Comparison of ENCODE assay signal across 8 cellular contexts in genomic region chr12:14960548-14961465, GRCh38. TPM values are rescaled to one million over a fixed set of nuclear protein-coding genes. Genes with fewer than 3 reads are reported as not detected.
DNase-seq lines count a peak whose midpoint lies in the region; ATAC-seq and TF ChIP-seq lines count a peak whose summit lies in the region.

No MANE protein-coding gene starts in this region.

- H3K4me3 ChIP-seq in PC-9 (peak overlapping the region; percentile 54), brain microvascular endothelial cell (ENCODE audit: low read depth, low read length) (peak overlapping the region; percentile 48), vagina (peak overlapping the region; percentile 14 to 44)

- TF ChIP-seq CTCF in PC-9 (conservative IDR thresholded peaks at IDR 0.05), result no peak
- TF ChIP-seq CTCF in brain microvascular endothelial cell (IDR thresholded peaks at IDR 0.05; ENCODE audit: low read depth, low read length, missing control alignments), result no peak
- TF ChIP-seq CTCF in vagina (IDR thresholded peaks at IDR 0.05), result no peak

- POLR2A ChIA-PET in PC-9 (lab: Charles Lee; ENCODE audit: unreplicated experiment), result interaction anchor here (0.6 kb wide), 1 partner anchor 29 kb away, joined by 3 read pairs; no protein-coding TSS in a partner anchor
- POLR2A ChIA-PET in HEK293T (lab: Yijun Ruan, JAX), result no interaction called here

- CTCF ChIA-PET in activated CD8-positive, alpha-beta memory T cell treated with anti-CD3 and anti-CD28 coated beads, Interleukin-2, amount 10 ng/mL, durations not matched to agents 7 days and 5 days (lab: Charles Lee), result interaction anchor here (1.0 to 2.1 kb wide), 5 partner anchors 10 to 186 kb away, joined by 3 to 11 read pairs (median 5); partner anchors contain the start of gene PDE6H
- CTCF ChIA-PET in PC-9 (lab: Charles Lee) (no interaction called here), HEK293T (lab: Yijun Ruan, JAX) (no interaction called here)

- H3K9me3 ChIP-seq in PC-9 (ENCODE audit: insufficient read depth, low read depth) (no peaks in the 10 kb centered on the region), vagina (no peaks in the 10 kb centered on the region)

- H3K36me3 Mint-ChIP-seq in activated CD8-positive, alpha-beta memory T cell treated with anti-CD3 and anti-CD28 coated beads, Interleukin-2, amount 10 ng/mL, durations not matched to agents 7 days and 5 days, result peaks cover 57% of the 10 kb centered on the region

- DNase-seq in activated CD8-positive, alpha-beta memory T cell treated with anti-CD3 and anti-CD28 coated beads, Interleukin-2, amount 10 ng/mL, durations not matched to agents 7 days and 5 days, result peak; percentile 64
- DNase-seq in activated CD8-positive, alpha-beta memory T cell treated with anti-CD3 and anti-CD28 coated beads for 24 hours, result no peak
- DNase-seq in PC-9 (peak; percentile 84 to 85), brain microvascular endothelial cell (no peak), lung microvascular endothelial cell (ENCODE audit: low read depth in 2 of 2) (peak; percentile 58 to 74), vagina (ENCODE audit: extremely low spot score in 2 of 2) (no peak), HEK293T (ENCODE audit: extremely low spot score) (no peak)

- peak; percentile 49 for ATAC-seq in activated CD8-positive, alpha-beta memory T cell treated with anti-CD3 and anti-CD28 coated beads, Interleukin-2, amount 10 ng/mL, durations not matched to agents 7 days and 5 days
- peak; percentile 34 for ATAC-seq in HG02981 (IDR thresholded peaks at IDR 0.05; ENCODE audit: unreplicated experiment)

- no peaks in the 10 kb centered on the region for H3K9me2 ChIP-seq in PC-9 (ENCODE audit: insufficient read depth)

- H3K27me3 Mint-ChIP-seq in activated CD8-positive, alpha-beta memory T cell treated with anti-CD3 and anti-CD28 coated beads, Interleukin-2, amount 10 ng/mL, durations not matched to agents 7 days and 5 days, result no peaks in the 10 kb centered on the region

- H3K27ac ChIP-seq in PC-9, result peak overlapping the region; percentile 83
- peak overlapping the region; percentile 69 for H3K27ac ChIP-seq in brain microvascular endothelial cell
- peak overlapping the region; percentile 62 for H3K27ac ChIP-seq in vagina

- H3K36me3 ChIP-seq in PC-9 (ENCODE audit: low read depth) (0 out of 2 replicates have a peak, but pooled peaks cover 5% of the 10 kb centered on the region), brain microvascular endothelial cell (replicated peaks) (no peaks in the 10 kb centered on the region), vagina (no peaks in the 10 kb centered on the region)

- H3K79me2 ChIP-seq in PC-9 (ENCODE audit: low read depth), result peaks cover 47% of the 10 kb centered on the region

- peak overlapping the region; percentile 71 for H2AFZ ChIP-seq in PC-9

- TSS peak; percentile 40 for BruUV-seq in PC-9 (replicated peaks; lab: Mats Ljungman, UMichigan)

- peaks cover 52% of the 10 kb centered on the region for H3K4me1 Mint-ChIP-seq in activated CD8-positive, alpha-beta memory T cell treated with anti-CD3 and anti-CD28 coated beads, Interleukin-2, amount 10 ng/mL, durations not matched to agents 7 days and 5 days

- H3K4me2 ChIP-seq in PC-9, result peak overlapping the region; percentile 81

- in situ Hi-C loops in brain microvascular endothelial cell (cut with HindIII; ENCODE audit: low pct_ligation_motif_present, low sequenced_read_pairs), result no loop called here

- no peaks in the 10 kb centered on the region for H3K9me3 Mint-ChIP-seq in activated CD8-positive, alpha-beta memory T cell treated with anti-CD3 and anti-CD28 coated beads, Interleukin-2, amount 10 ng/mL, durations not matched to agents 7 days and 5 days (ENCODE audit: low read depth)

- H4K20me1 ChIP-seq in PC-9 (ENCODE audit: insufficient read depth), result no peaks in the 10 kb centered on the region

- H3K4me1 ChIP-seq in PC-9 (replicated peaks; ENCODE audit: insufficient read depth) (peaks cover 53% of the 10 kb centered on the region), vagina (peaks cover 44% of the 10 kb centered on the region)

- H3K27me3 ChIP-seq in PC-9 (ENCODE audit: insufficient read depth, low read depth) (no peaks in the 10 kb centered on the region), brain microvascular endothelial cell (replicated peaks) (no peaks in the 10 kb centered on the region), vagina (no peaks in the 10 kb centered on the region)

- H3F3A ChIP-seq in PC-9 (ENCODE audit: insufficient read depth, low read depth), result peaks cover 29% of the 10 kb centered on the region

- H3K27ac Mint-ChIP-seq in activated CD8-positive, alpha-beta memory T cell treated with anti-CD3 and anti-CD28 coated beads, Interleukin-2, amount 10 ng/mL, durations not matched to agents 7 days and 5 days, result peak overlapping the region; percentile 100

- no peak for TF ChIP-seq POLR2A in vagina (IDR thresholded peaks at IDR 0.05)

- H3K4me3 Mint-ChIP-seq in activated CD8-positive, alpha-beta memory T cell treated with anti-CD3 and anti-CD28 coated beads, Interleukin-2, amount 10 ng/mL, durations not matched to agents 7 days and 5 days, result peak overlapping the region; percentile 99

- intact Hi-C loops in PC-9 (cut with micrococcal nuclease; ENCODE audit: unreplicated experiment) (loop anchor here (1.0 to 2.0 kb wide), 4 partner anchors 9 to 186 kb away; a partner anchor contains a TSS), vagina (cut with DNase I) (no loop called here)

TF ChIP-seq in HEK293T, 16 proteins besides CTCF, POLR2A, EP300 and RAD21:
- TF ChIP-seq FOXM1 (IDR thresholded peaks at IDR 0.05; ENCODE audit: borderline replicate concordance) (no peak), FOXA1 (IDR thresholded peaks at IDR 0.05) (no peak), TARDBP (IDR thresholded peaks at IDR 0.05) (no peak), ARNT (IDR thresholded peaks at IDR 0.05) (no peak), L3MBTL2 (conservative IDR thresholded peaks at IDR 0.05) (no peak), FOXK2 (IDR thresholded peaks at IDR 0.05) (no peak), PKNOX1 (IDR thresholded peaks at IDR 0.05) (no peak), BHLHE40 (IDR thresholded peaks at IDR 0.05; ENCODE audit: borderline replicate concordance) (no peak), SP1 (IDR thresholded peaks at IDR 0.05) (no peak)

RNA-seq across cellular contexts. Expression of gene ARHGDIB, which starts 0.6 kb away (rescaled TPM):
- 1,000 to 10,000 TPM; 1,208 to 1,284 TPM for total RNA-seq in activated CD8-positive, alpha-beta memory T cell treated with anti-CD3 and anti-CD28 coated beads, Interleukin-2, amount 10 ng/mL, durations not matched to agents 7 days and 5 days
- total RNA-seq in PC-9 (2021) (307 and 470 TPM in 2 replicates), lung microvascular endothelial cell (8.9 and 93.7 TPM in 2 replicates), vagina (153 TPM)

RNA-seq across cellular contexts. Expression of gene PDE6H, which starts 12.0 kb away (rescaled TPM):
- not detected for total RNA-seq in activated CD8-positive, alpha-beta memory T cell treated with anti-CD3 and anti-CD28 coated beads, Interleukin-2, amount 10 ng/mL, durations not matched to agents 7 days and 5 days
- not detected in 2 replicates for total RNA-seq in PC-9 (2021)
- not detected in 2 replicates for total RNA-seq in lung microvascular endothelial cell
- total RNA-seq in vagina, result not detected

RNA-seq across cellular contexts. Expression of gene ERP27, which starts 22.5 kb away (rescaled TPM):
- total RNA-seq in activated CD8-positive, alpha-beta memory T cell treated with anti-CD3 and anti-CD28 coated beads, Interleukin-2, amount 10 ng/mL, durations not matched to agents 7 days and 5 days, result 1 to 10 TPM; 5.4 to 7.7 TPM
- total RNA-seq in PC-9 (2021) (14.9 and 33.4 TPM in 2 replicates), lung microvascular endothelial cell (0.22 TPM in 1 of 2 replicates, not detected in the other), vagina (2.2 TPM)

Comparison
In these comparisons a context has a peak if more than half of its experiments do, and no peak if none do; other contexts are left out.
1. DNase-seq: peak in activated CD8-positive, alpha-beta memory T cell treated with anti-CD3 and anti-CD28 coated beads, Interleukin-2, amount 10 ng/mL, durations not matched to agents 7 days and 5 days (single experiment), PC-9 (2 of 2) and lung microvascular endothelial cell (2 of 2); none in activated CD8-positive, alpha-beta memory T cell treated with anti-CD3 and anti-CD28 coated beads for 24 hours (single experiment), brain microvascular endothelial cell (single experiment), vagina (0 of 2) and HEK293T (single experiment).
2. Peak in every context shown above with its lines, with median percentiles within 50 percentile points of each other: H3K27ac ChIP-seq and H3K4me3 ChIP-seq.